ENCODE assay signal across 15 cellular contexts in genomic region chr6:15452182-15452941, GRCh38.
DNase-seq lines count a peak whose midpoint lies in the region; ATAC-seq and TF ChIP-seq lines count a peak whose summit lies in the region.
"Had no signal": no experiment of that assay in that cellular context is flagged by ENCODE, and none has a peak within 500 bp of the region (broad histone marks: within the 10 kb centered on the region; RNA-seq: fewer than 3 reads in every experiment).

No MANE protein-coding gene starts in this region.

- H3K27ac ChIP-seq in breast epithelium (no peak overlapping the region), OCI-LY3 (ENCODE audit: low read length) (peak overlapping the region; percentile 15; the same call in 1 of the 2 replicates), mammary epithelial cell (ENCODE audit: insufficient read depth, low read depth, low read length) (no peak overlapping the region)
- H3K27ac ChIP-seq: upper lobe of right lung had no signal

- H3K4me3 Mint-ChIP-seq in MCF 10A (ENCODE audit: unreplicated experiment) = no peak overlapping the region

- intact Hi-C loops in MCF 10A (cut with micrococcal nuclease) (no loop called here), breast epithelium (cut with DNase I; ENCODE audit: low total_unique reads) (no loop called here), mammary epithelial cell (cut with micrococcal nuclease) (no loop called here)

- H3K36me3 ChIP-seq in breast epithelium (no peaks in the 10 kb centered on the region), OCI-LY3 (replicated peaks; ENCODE audit: low read depth, low read length) (peaks cover 7% of the 10 kb centered on the region), mammary epithelial cell (ENCODE audit: insufficient read depth, low read length) (peaks cover 4% of the 10 kb centered on the region)

- POLR2A ChIA-PET in MCF 10A (lab: Yijun Ruan, JAX) = interaction anchor here (0.6 kb wide), 1 partner anchor 172 kb away, joined by 3 read pairs; no protein-coding TSS in a partner anchor

- H3K4me1 Mint-ChIP-seq in MCF 10A (ENCODE audit: insufficient read depth, unreplicated experiment) = peaks cover 17% of the 10 kb centered on the region

- no peaks in the 10 kb centered on the region for H3K27me3 Mint-ChIP-seq in MCF 10A (ENCODE audit: insufficient read depth, unreplicated experiment)

- no peak for TF ChIP-seq CTCF in MCF 10A (IDR thresholded peaks at IDR 0.05; ENCODE audit: unreplicated experiment)
- TF ChIP-seq CTCF in breast epithelium (IDR thresholded peaks at IDR 0.05) = no peak
- TF ChIP-seq CTCF in OCI-LY3 (IDR thresholded peaks at IDR 0.05; ENCODE audit: low read depth, low read length) = no peak
- no peak for TF ChIP-seq CTCF in mammary epithelial cell (conservative IDR thresholded peaks at IDR 0.05 in 1 of 2, IDR thresholded peaks at IDR 0.05 in 1 of 2; ENCODE audit: extremely low read depth in 1 of 2, insufficient read depth in 1 of 2, low read depth in 1 of 2, low read length in 2 of 2)

- in situ Hi-C loops in mammary epithelial cell (cut with MboI; ENCODE audit: low sequenced_read_pairs in 2 of 2) = no loop called here

- peaks cover 19% of the 10 kb centered on the region for H3K36me3 Mint-ChIP-seq in MCF 10A (ENCODE audit: insufficient read depth, unreplicated experiment)

- no peaks in the 10 kb centered on the region for H3K4me1 ChIP-seq in breast epithelium
- peaks cover 18% of the 10 kb centered on the region for H3K4me1 ChIP-seq in OCI-LY3 (ENCODE audit: low read length)
- peaks cover 6% of the 10 kb centered on the region for H3K4me1 ChIP-seq in mammary epithelial cell (ENCODE audit: insufficient read depth, low read length)
- H3K4me1 ChIP-seq: upper lobe of right lung had no signal

- DNase-seq in MCF 10A (ENCODE audit: unreplicated experiment) (no peak), breast epithelium (ENCODE audit: low spot score in 2 of 2) (no peak), mammary epithelial cell (no peak), kidney glomerular epithelial cell (lab: John Stamatoyannopoulos, UW) (no peak), OCI-M1 (lab: John Stamatoyannopoulos, UW) (no peak)
- DNase-seq in stimulated activated naive CD8-positive, alpha-beta T cell treated with anti-CD3 and anti-CD28 coated beads, Interleukin-15, Interleukin-2, amounts not matched to agents 100 U/mL and 50 U/mL, for 24 hours = no peak
- DNase-seq in effector CD4-positive, alpha-beta T cell = no peak
- DNase-seq: activated gamma-delta T cell; GOT3; NCI-H1930; NCI-H524; stimulated activated CD4-positive, alpha-beta T cell treated with anti-CD3 and anti-CD28 coated beads, Interleukin-4, amount 100 ng/mL, for 24 hours; upper lobe of right lung had no signal

- 94% methylated on average over 9 of the region's 9 CpGs for WGBS in mammary epithelial cell (ENCODE audit: low coverage, missing lambda C conversion rate)

- H3K9me3 Mint-ChIP-seq in MCF 10A (ENCODE audit: unreplicated experiment) = no peaks in the 10 kb centered on the region

- peak; percentile 43 for ATAC-seq in stimulated activated naive CD8-positive, alpha-beta T cell treated with anti-CD3 and anti-CD28 coated beads, Interleukin-15, Interleukin-2, amounts not matched to agents 100 U/mL and 50 U/mL, for 24 hours
- ATAC-seq: sciatic nerve, upper lobe of right lung had no signal

- no peaks in the 10 kb centered on the region for H3K27me3 ChIP-seq in breast epithelium
- H3K27me3 ChIP-seq in OCI-LY3 (ENCODE audit: low read depth, low read length) = no peaks in the 10 kb centered on the region
- no peaks in the 10 kb centered on the region for H3K27me3 ChIP-seq in mammary epithelial cell (ENCODE audit: insufficient read depth, low read length)
- H3K27me3 ChIP-seq: upper lobe of right lung had no signal

- H2AFZ ChIP-seq in OCI-LY3 (ENCODE audit: low read depth, low read length) (no peak overlapping the region), mammary epithelial cell (ENCODE audit: low read depth, low read length) (no peak overlapping the region)

- no peak for TF ChIP-seq POLR2A in breast epithelium (IDR thresholded peaks at IDR 0.05)

- H3K4me3 ChIP-seq in breast epithelium = no peak overlapping the region
- H3K4me3 ChIP-seq in OCI-LY3 (ENCODE audit: low read length) = no peak overlapping the region
- no peak overlapping the region for H3K4me3 ChIP-seq in mammary epithelial cell (replicated peaks in 1 of 3; ENCODE audit: insufficient read depth in 1 of 3, low read depth in 2 of 3, low read length in 3 of 3)
- H3K4me3 ChIP-seq: upper lobe of right lung had no signal

- H3K9ac ChIP-seq in OCI-LY3 (ENCODE audit: low read length) = no peak overlapping the region
- H3K9ac ChIP-seq in mammary epithelial cell (ENCODE audit: insufficient read depth, low read length) = no peak overlapping the region

- H3K9me3 ChIP-seq in breast epithelium = no peaks in the 10 kb centered on the region
- no peaks in the 10 kb centered on the region for H3K9me3 ChIP-seq in OCI-LY3 (ENCODE audit: insufficient read depth, low read length)
- no peaks in the 10 kb centered on the region for H3K9me3 ChIP-seq in mammary epithelial cell (replicated peaks; ENCODE audit: insufficient read depth, low read length)
- H3K9me3 ChIP-seq: upper lobe of right lung had no signal

- no peak overlapping the region for H3K27ac Mint-ChIP-seq in MCF 10A (ENCODE audit: low read depth, unreplicated experiment)

- CTCF ChIA-PET in MCF 10A (lab: Yijun Ruan, JAX) = no interaction called here
- CTCF ChIA-PET in mammary epithelial cell (lab: Charles Lee; ENCODE audit: low non-redundant PET) = no interaction called here

- dilution Hi-C loops in mammary epithelial cell (cut with HindIII; ENCODE audit: low sequenced_read_pairs) = no loop called here

- H3K4me2 ChIP-seq in OCI-LY3 (ENCODE audit: low read length) (peak overlapping the region; percentile 48; the same call in 1 of the 2 replicates), mammary epithelial cell (ENCODE audit: insufficient read depth, low read depth, low read length) (no peak overlapping the region)

- BruUV-seq in MCF 10A (replicated peaks; lab: Mats Ljungman, UMichigan) (TSS peak; percentile 11), mammary epithelial cell (replicated peaks; lab: Mats Ljungman, UMichigan) (TSS peak; percentile 7)

- peaks cover 35% of the 10 kb centered on the region for H4K20me1 ChIP-seq in OCI-LY3 (ENCODE audit: insufficient read depth, low read length)
- H4K20me1 ChIP-seq in mammary epithelial cell (ENCODE audit: insufficient read depth, low read length) = no peaks in the 10 kb centered on the region

- H3K79me2 ChIP-seq in OCI-LY3 (ENCODE audit: low read length) (peaks cover 18% of the 10 kb centered on the region), mammary epithelial cell (ENCODE audit: insufficient read depth, low read length) (peaks cover 70% of the 10 kb centered on the region)
